Comparison of ENCODE assay signal across 8 cellular contexts in the genomic region with DNA sequence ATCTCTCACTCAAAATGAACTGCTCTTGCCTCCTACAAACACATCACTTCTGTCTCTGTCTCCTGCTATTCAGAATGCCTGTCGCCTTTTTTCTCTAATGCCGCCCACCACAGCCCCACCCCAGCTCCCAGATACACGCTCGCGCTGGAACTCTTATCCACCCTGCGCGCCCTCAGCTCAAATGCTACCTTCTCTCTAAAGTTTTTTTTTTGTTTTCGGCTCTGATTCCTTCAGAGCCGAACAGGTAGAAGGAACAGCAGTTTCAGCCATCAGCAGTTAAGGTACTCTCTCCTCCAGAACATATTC. TPM values are rescaled to one million over a fixed set of nuclear protein-coding genes. Genes with fewer than 3 reads are reported as not detected.
A peak's percentile ranks its signal among the peaks of the same experiment; 100 is the strongest.
DNase-seq lines count a peak whose midpoint lies in the region; ATAC-seq and TF ChIP-seq lines count a peak whose summit lies in the region.

No MANE protein-coding gene starts in this region.

- TF ChIP-seq CTCF in brain (conservative IDR thresholded peaks at IDR 0.05) (peak in 1 of 2 experiments; percentile 46), lower leg skin (IDR thresholded peaks at IDR 0.05) (no peak)

- intact Hi-C loops in CD4-positive, alpha-beta memory T cell (cut with micrococcal nuclease), result loop anchor here (1.0 to 10.0 kb wide), 3 partner anchors 92 to 520 kb away; partner anchors contain the start of genes HNRNPLL and SRSF7
- intact Hi-C loops in lower leg skin (cut with DNase I; ENCODE audit: low total_unique reads), result no loop called here

- H3K4me3 Mint-ChIP-seq in CD4-positive, alpha-beta memory T cell, result peak overlapping the region; percentile 88 to 96 (median 94)
- H3K4me3 Mint-ChIP-seq in brain, result peak overlapping the region; percentile 89 to 97 (median 92)

- peak overlapping the region; percentile 91 to 96 (median 94) for H3K27ac Mint-ChIP-seq in CD4-positive, alpha-beta memory T cell
- peak overlapping the region; percentile 91 to 98 (median 96) for H3K27ac Mint-ChIP-seq in brain

- peaks cover 0 to 14% of the 10 kb centered on the region in 2 donors for H3K36me3 Mint-ChIP-seq in CD4-positive, alpha-beta memory T cell
- no peaks in the 10 kb centered on the region for H3K36me3 Mint-ChIP-seq in brain

- POLR2A ChIA-PET in CD4-positive, alpha-beta memory T cell (lab: Charles Lee; ENCODE audit: partially characterized antibody), result interaction anchor here (0.7 to 8.2 kb wide), 23 partner anchors 9 to 1454 kb away, joined by 3 to 185 read pairs (median 7); partner anchors contain the start of genes CDKL4, MAP4K3 and SRSF7

- CTCF ChIA-PET in CD4-positive, alpha-beta memory T cell (lab: Charles Lee; ENCODE audit: partially characterized antibody), result interaction anchor here (1.1 to 13.8 kb wide), 15 partner anchors 9 to 104 kb away, joined by 3 to 271 read pairs (median 8); no protein-coding TSS in a partner anchor

- H3K4me3 ChIP-seq in CD4-positive, alpha-beta memory T cell (ENCODE audit: low read length in 2 of 2), result peak overlapping the region; percentile 82 to 99
- peak overlapping the region; percentile 53 for H3K4me3 ChIP-seq in lower leg skin (ENCODE audit: low read depth, poor library complexity, severe bottlenecking)

- no peaks in the 10 kb centered on the region for H3K27me3 ChIP-seq in CD4-positive, alpha-beta memory T cell (ENCODE audit: insufficient read depth, low read length)

- peaks cover 64% of the 10 kb centered on the region for H3K4me1 ChIP-seq in CD4-positive, alpha-beta memory T cell (ENCODE audit: insufficient read depth, low read length)

- no peak for TF ChIP-seq POLR2A in lower leg skin (IDR thresholded peaks at IDR 0.05)

- ATAC-seq in HG02759 (IDR thresholded peaks at IDR 0.05; ENCODE audit: unreplicated experiment) (no peak), HG02678 (IDR thresholded peaks at IDR 0.05; ENCODE audit: unreplicated experiment) (no peak)

- peak in 1 of 5 donors; percentile 58 for DNase-seq in CD4-positive, alpha-beta memory T cell
- DNase-seq in NCI-H2171 (lab: John Stamatoyannopoulos, UW), result peak; percentile 29
- DNase-seq in lower leg skin (ENCODE audit: low spot score in 2 of 2), result no peak
- no peak for DNase-seq in SHP77 treated with DMSO at 0.1 percent for 48 hours (lab: John Stamatoyannopoulos, UW)

- H3K27ac ChIP-seq in CD4-positive, alpha-beta memory T cell (ENCODE audit: low read depth, low read length), result peak overlapping the region; percentile 92
- H3K27ac ChIP-seq in temporal lobe (ENCODE audit: low read depth, low read length), result peak overlapping the region; percentile 32

- H3K4me1 Mint-ChIP-seq in CD4-positive, alpha-beta memory T cell, result peaks cover 33 to 75% (median 53%) of the 10 kb centered on the region in 4 donors
- peaks cover 42% of the 10 kb centered on the region for H3K4me1 Mint-ChIP-seq in brain

- no peaks in the 10 kb centered on the region for H3K9me3 ChIP-seq in CD4-positive, alpha-beta memory T cell (ENCODE audit: control insufficient read depth in 1 of 2, low read length in 2 of 2)

- H3K9me3 Mint-ChIP-seq in CD4-positive, alpha-beta memory T cell, result no peaks in the 10 kb centered on the region
- no peaks in the 10 kb centered on the region for H3K9me3 Mint-ChIP-seq in brain

- H3K36me3 ChIP-seq in CD4-positive, alpha-beta memory T cell (ENCODE audit: insufficient read depth, low read length), result no peaks in the 10 kb centered on the region

- H3K27me3 Mint-ChIP-seq in CD4-positive, alpha-beta memory T cell, result no peaks in the 10 kb centered on the region
- peaks cover 21% of the 10 kb centered on the region for H3K27me3 Mint-ChIP-seq in brain

- 0 to 1% methylated on average over 9 of the region's 9 CpGs for WGBS in lower leg skin, 2 donors

RNA-seq across cellular contexts. Expression of gene SOS1, which starts 3.9 kb away (rescaled TPM):
- 100 to 1,000 TPM in 1 of 2 experiments, 10 to 100 TPM in 1; 94.4 to 103 TPM for total RNA-seq in CD4-positive, alpha-beta memory T cell
- 10 to 100 TPM in 1 of 2 donors, 1 to 10 TPM in 1; 5.7 to 25.6 TPM for polyA plus RNA-seq in CD4-positive, alpha-beta memory T cell
- 13.0 TPM for polyA plus RNA-seq in brain (ENCODE audit: insufficient read depth, low read depth, low replicate concordance)
- total RNA-seq in lower leg skin (10 to 100 TPM; 18.9 to 25.0 (median 19.3) TPM), temporal lobe (39.8 TPM)
